Comparison of ENCODE assay signal across 1 cellular context in genomic region chr2:1744446-1745170, GRCh38.
TF ChIP-seq lines count a peak whose summit lies in the region.

A gene with protein sequence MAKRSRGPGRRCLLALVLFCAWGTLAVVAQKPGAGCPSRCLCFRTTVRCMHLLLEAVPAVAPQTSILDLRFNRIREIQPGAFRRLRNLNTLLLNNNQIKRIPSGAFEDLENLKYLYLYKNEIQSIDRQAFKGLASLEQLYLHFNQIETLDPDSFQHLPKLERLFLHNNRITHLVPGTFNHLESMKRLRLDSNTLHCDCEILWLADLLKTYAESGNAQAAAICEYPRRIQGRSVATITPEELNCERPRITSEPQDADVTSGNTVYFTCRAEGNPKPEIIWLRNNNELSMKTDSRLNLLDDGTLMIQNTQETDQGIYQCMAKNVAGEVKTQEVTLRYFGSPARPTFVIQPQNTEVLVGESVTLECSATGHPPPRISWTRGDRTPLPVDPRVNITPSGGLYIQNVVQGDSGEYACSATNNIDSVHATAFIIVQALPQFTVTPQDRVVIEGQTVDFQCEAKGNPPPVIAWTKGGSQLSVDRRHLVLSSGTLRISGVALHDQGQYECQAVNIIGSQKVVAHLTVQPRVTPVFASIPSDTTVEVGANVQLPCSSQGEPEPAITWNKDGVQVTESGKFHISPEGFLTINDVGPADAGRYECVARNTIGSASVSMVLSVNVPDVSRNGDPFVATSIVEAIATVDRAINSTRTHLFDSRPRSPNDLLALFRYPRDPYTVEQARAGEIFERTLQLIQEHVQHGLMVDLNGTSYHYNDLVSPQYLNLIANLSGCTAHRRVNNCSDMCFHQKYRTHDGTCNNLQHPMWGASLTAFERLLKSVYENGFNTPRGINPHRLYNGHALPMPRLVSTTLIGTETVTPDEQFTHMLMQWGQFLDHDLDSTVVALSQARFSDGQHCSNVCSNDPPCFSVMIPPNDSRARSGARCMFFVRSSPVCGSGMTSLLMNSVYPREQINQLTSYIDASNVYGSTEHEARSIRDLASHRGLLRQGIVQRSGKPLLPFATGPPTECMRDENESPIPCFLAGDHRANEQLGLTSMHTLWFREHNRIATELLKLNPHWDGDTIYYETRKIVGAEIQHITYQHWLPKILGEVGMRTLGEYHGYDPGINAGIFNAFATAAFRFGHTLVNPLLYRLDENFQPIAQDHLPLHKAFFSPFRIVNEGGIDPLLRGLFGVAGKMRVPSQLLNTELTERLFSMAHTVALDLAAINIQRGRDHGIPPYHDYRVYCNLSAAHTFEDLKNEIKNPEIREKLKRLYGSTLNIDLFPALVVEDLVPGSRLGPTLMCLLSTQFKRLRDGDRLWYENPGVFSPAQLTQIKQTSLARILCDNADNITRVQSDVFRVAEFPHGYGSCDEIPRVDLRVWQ (N-terminal part only) (minus strand): TSS chr2:1744515. CDS start chr2:1744455, 60 bp downstream.

TF ChIP-seq in IMR-90, 13 proteins besides CTCF, POLR2A, EP300 and RAD21:
- TF ChIP-seq BHLHE40 (IDR thresholded peaks at IDR 0.05; ENCODE audit: low read depth, low read length) = peak; percentile 76
- TF ChIP-seq MAZ (IDR thresholded peaks at IDR 0.05; ENCODE audit: borderline replicate concordance, low read depth, low read length) = peak; percentile 91; the same call in 1 of the 2 replicates
- peak; percentile 68; the same call in 1 of the 2 replicates for TF ChIP-seq MXI1 (IDR thresholded peaks at IDR 0.05; ENCODE audit: borderline replicate concordance, low read depth, low read length)
- TF ChIP-seq, protein P1, sequence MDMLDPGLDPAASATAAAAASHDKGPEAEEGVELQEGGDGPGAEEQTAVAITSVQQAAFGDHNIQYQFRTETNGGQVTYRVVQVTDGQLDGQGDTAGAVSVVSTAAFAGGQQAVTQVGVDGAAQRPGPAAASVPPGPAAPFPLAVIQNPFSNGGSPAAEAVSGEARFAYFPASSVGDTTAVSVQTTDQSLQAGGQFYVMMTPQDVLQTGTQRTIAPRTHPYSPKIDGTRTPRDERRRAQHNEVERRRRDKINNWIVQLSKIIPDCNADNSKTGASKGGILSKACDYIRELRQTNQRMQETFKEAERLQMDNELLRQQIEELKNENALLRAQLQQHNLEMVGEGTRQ (IDR thresholded peaks at IDR 0.05; ENCODE audit: low read depth, low read length) = no peak
- no peak for TF ChIP-seq MAFK (IDR thresholded peaks at IDR 0.05; ENCODE audit: low read depth, low read length)
